Comparison of ENCODE assay signal across 8 cellular contexts in genomic region chr11:123560001-123560400, GRCh38.
DNase-seq lines count a peak whose midpoint lies in the region; TF ChIP-seq lines count a peak whose summit lies in the region.

No MANE protein-coding gene starts in this region.

- H3K36me3 ChIP-seq in Loucy (ENCODE audit: insufficient read depth, low read length), result no peaks in the 10 kb centered on the region
- no peaks in the 10 kb centered on the region for H3K36me3 ChIP-seq in rectal smooth muscle tissue (ENCODE audit: control insufficient read depth, insufficient read depth, low read length)

- H3K9ac ChIP-seq in Loucy (ENCODE audit: low read depth, low read length, poor library complexity, severe bottlenecking) (peak overlapping the region; percentile 29), rectal smooth muscle tissue (ENCODE audit: low read length) (no peak overlapping the region)

- H3K4me1 Mint-ChIP-seq in activated naive CD8-positive, alpha-beta T cell treated with anti-CD3 and anti-CD28 coated beads for 36 hours, result peaks cover 15% of the 10 kb centered on the region

- H3K9me3 ChIP-seq in Loucy (ENCODE audit: insufficient read depth, low read depth, low read length), result no peaks in the 10 kb centered on the region

- TF ChIP-seq CTCF in Loucy (conservative IDR thresholded peaks at IDR 0.05; ENCODE audit: low read length), result no peak

- H3K27ac ChIP-seq in rectal smooth muscle tissue (ENCODE audit: low read depth, low read length), result no peak overlapping the region

- H3K9me2 ChIP-seq in Loucy (replicated peaks; ENCODE audit: low read depth, low read length), result no peaks in the 10 kb centered on the region

- no peaks in the 10 kb centered on the region for H3K9me3 Mint-ChIP-seq in activated naive CD8-positive, alpha-beta T cell treated with anti-CD3 and anti-CD28 coated beads for 36 hours

- H3K4me1 ChIP-seq in Loucy (ENCODE audit: insufficient read depth, low read length, poor library complexity, severe bottlenecking), result peaks cover 5% of the 10 kb centered on the region
- peaks cover 6% of the 10 kb centered on the region for H3K4me1 ChIP-seq in rectal smooth muscle tissue (ENCODE audit: control insufficient read depth, insufficient read depth, low read length)

- peak overlapping the region; percentile 78 for H3K4me3 Mint-ChIP-seq in activated naive CD8-positive, alpha-beta T cell treated with anti-CD3 and anti-CD28 coated beads for 36 hours

- H3K27me3 ChIP-seq in Loucy (ENCODE audit: insufficient read depth, low read length, poor library complexity, severe bottlenecking), result no peaks in the 10 kb centered on the region
- no peaks in the 10 kb centered on the region for H3K27me3 ChIP-seq in rectal smooth muscle tissue (ENCODE audit: control insufficient read depth, insufficient read depth, low read length)

- H3K79me2 ChIP-seq in Loucy (ENCODE audit: insufficient read depth, low read length), result peaks cover 23% of the 10 kb centered on the region

- H3F3A ChIP-seq in Loucy (ENCODE audit: low read depth), result no peaks in the 10 kb centered on the region

- peaks cover 7% of the 10 kb centered on the region for H3K27me3 Mint-ChIP-seq in activated naive CD8-positive, alpha-beta T cell treated with anti-CD3 and anti-CD28 coated beads for 36 hours

- peak overlapping the region; percentile 3 for H3K27ac Mint-ChIP-seq in activated naive CD8-positive, alpha-beta T cell treated with anti-CD3 and anti-CD28 coated beads for 36 hours

- H3K4me2 ChIP-seq in Loucy (ENCODE audit: low read depth, low read length, poor library complexity, severe bottlenecking), result peak overlapping the region; percentile 41

- H3K36me3 Mint-ChIP-seq in activated naive CD8-positive, alpha-beta T cell treated with anti-CD3 and anti-CD28 coated beads for 36 hours, result no peaks in the 10 kb centered on the region

- H3K4me3 ChIP-seq in Loucy (ENCODE audit: low read length, poor library complexity, severe bottlenecking), result peak overlapping the region; percentile 66
- H3K4me3 ChIP-seq in rectal smooth muscle tissue (ENCODE audit: low read length), result peak overlapping the region; percentile 64

- H2AFZ ChIP-seq in Loucy (ENCODE audit: low read length), result no peak overlapping the region

- no peaks in the 10 kb centered on the region for H4K20me1 ChIP-seq in Loucy (ENCODE audit: insufficient read depth, low read length, poor library complexity, severe bottlenecking)

- DNase-seq in NCI-H82 (lab: John Stamatoyannopoulos, UW), result peak; percentile 19
- DNase-seq in NCI-H82 treated with DMSO at 0.1 percent for 48 hours (lab: John Stamatoyannopoulos, UW; ENCODE audit: unreplicated experiment), result no peak
- DNase-seq in activated naive CD8-positive, alpha-beta T cell treated with anti-CD3 and anti-CD28 coated beads for 36 hours, result peak; percentile 62
- DNase-seq in hepatic stellate cell (ENCODE audit: low spot score), result peak; percentile 82
- DNase-seq in mesenteric fat pad (ENCODE audit: low spot score), result no peak
- DNase-seq in NCI-H446 (lab: John Stamatoyannopoulos, UW), result no peak

Comparison
In these comparisons a context has a peak if more than half of its experiments do, and no peak if none do; other contexts are left out.
1. DNase-seq: peak in NCI-H82 (single experiment), activated naive CD8-positive, alpha-beta T cell treated with anti-CD3 and anti-CD28 coated beads for 36 hours (single experiment) and hepatic stellate cell (single experiment); none in NCI-H82 treated with DMSO at 0.1 percent for 48 hours (single experiment), mesenteric fat pad (single experiment) and NCI-H446 (0 of 2).